Comparison of ENCODE assay signal across 37 cellular contexts in the genomic region with DNA sequence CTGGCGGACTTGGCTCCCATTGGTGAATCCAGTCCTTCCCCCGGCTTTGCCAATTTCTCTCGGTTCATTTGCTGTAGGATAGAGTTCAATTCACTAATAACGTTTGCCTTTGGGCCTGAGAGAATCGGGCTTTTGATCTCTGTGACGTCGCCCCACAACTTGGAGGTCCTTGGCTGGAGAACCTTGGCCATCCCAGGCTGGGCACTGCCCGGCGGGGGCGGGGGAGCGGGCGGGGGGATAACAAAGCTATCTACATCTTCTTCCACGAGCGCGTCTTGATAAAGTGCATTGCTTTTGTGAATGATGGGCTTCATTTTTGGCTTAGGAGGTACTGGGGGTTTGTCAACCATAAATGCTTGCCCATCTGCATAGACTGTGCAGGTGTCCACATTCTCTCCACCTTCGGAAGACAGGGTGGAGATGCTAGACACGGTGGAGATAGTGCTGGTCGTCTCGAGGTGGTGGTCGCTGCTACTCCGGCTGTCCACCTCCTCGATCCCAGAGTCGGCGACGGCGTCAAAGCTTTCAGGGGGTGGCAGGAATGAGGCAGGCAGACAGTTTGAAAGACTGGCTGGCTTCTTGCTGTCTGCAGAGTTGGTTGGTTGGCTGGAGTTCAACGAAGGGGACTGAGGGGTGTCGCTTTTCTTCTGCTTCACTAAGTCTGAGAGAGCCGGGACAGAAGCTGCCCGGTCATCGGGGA.
"Had no signal": no experiment of that assay in that cellular context is flagged by ENCODE, and none has a peak within 500 bp of the region (broad histone marks: within the 10 kb centered on the region; RNA-seq: fewer than 3 reads in every experiment).

No MANE protein-coding gene starts in this region.

- H3K9me3 Mint-ChIP-seq: activated B cell treated with CpG ODN at 0.5 μM for 24 hours; activated CD8-positive, alpha-beta T cell treated with anti-CD3 and anti-CD28 coated beads for 36 hours; activated naive CD4-positive, alpha-beta T cell treated with anti-CD3 and anti-CD28 coated beads, Interleukin-2, amount 50 U/mL, for 72 hours; activated T-cell treated with anti-CD3 and anti-CD28 coated beads, Interleukin-2, amount 50 U/mL, for 4 hours; activated T-cell treated with anti-CD3 and anti-CD28 coated beads, Interleukin-2, amount 50 U/mL, for 72 hours; activated T-helper 1 cell treated with anti-CD3 and anti-CD28 coated beads, Interleukin-12 subunit alpha, Interleukin-12 subunit beta, Interleukin-2, Interleukin-4 antibody, amounts not matched to agents 30 ng/mL and 10 ng/mL and 1 ng/mL, durations not matched to agents 14 hours and 24 hours and 36 hours; activated T-helper 17 cell treated with anti-CD3 and anti-CD28 coated beads, Interleukin-2, amount 50 U/mL, for 72 hours; central memory CD8-positive, alpha-beta T cell; T-helper 1 cell treated with Interleukin-12 subunit alpha and Interleukin-12 subunit beta and Interleukin-4 antibody, amounts not matched to agents 30 μg/mL and 1 μg/mL, for 36 hours; T-helper 2 cell treated with Interferon-gamma antibody and Interleukin-4, amounts not matched to agents 5 μg/mL and 100 μg/mL, for 36 hours had no signal

- H3K4me3 Mint-ChIP-seq: activated B cell treated with CpG ODN at 0.5 μM for 24 hours; activated CD4-positive, alpha-beta memory T cell treated with anti-CD3 and anti-CD28 coated beads for 36 hours; activated CD4-positive, alpha-beta T cell treated with anti-CD3 and anti-CD28 coated beads, Interleukin-2, amount 10 ng/mL, durations not matched to agents 24 days and 14 days; activated CD8-positive, alpha-beta T cell treated with anti-CD3 and anti-CD28 coated beads for 36 hours; activated naive CD4-positive, alpha-beta T cell treated with anti-CD3 and anti-CD28 coated beads for 36 hours; activated naive CD8-positive, alpha-beta T cell treated with anti-CD3 and anti-CD28 coated beads for 36 hours; activated T-cell treated with anti-CD3 and anti-CD28 coated beads, Interleukin-2, amount 50 U/mL, for 4 hours; activated T-cell treated with anti-CD3 and anti-CD28 coated beads, Interleukin-2, amount 50 U/mL, for 72 hours; activated T-helper 1 cell treated with anti-CD3 and anti-CD28 coated beads, Interleukin-12 subunit alpha, Interleukin-12 subunit beta, Interleukin-2, Interleukin-4 antibody, amounts not matched to agents 30 ng/mL and 10 ng/mL and 1 ng/mL, durations not matched to agents 14 hours and 24 hours and 36 hours; activated T-helper 17 cell treated with anti-CD3 and anti-CD28 coated beads, Interleukin-2, amount 50 U/mL, for 72 hours; central memory CD8-positive, alpha-beta T cell; T-helper 1 cell treated with Interleukin-12 subunit alpha and Interleukin-12 subunit beta and Interleukin-4 antibody, amounts not matched to agents 30 μg/mL and 1 μg/mL, for 36 hours; T-helper 2 cell treated with Interferon-gamma antibody and Interleukin-4, amounts not matched to agents 5 μg/mL and 100 μg/mL, for 36 hours had no signal

- H3K27ac Mint-ChIP-seq: activated B cell treated with CpG ODN at 0.5 μM for 24 hours; activated CD4-positive, alpha-beta memory T cell treated with anti-CD3 and anti-CD28 coated beads for 36 hours; activated CD4-positive, alpha-beta T cell treated with anti-CD3 and anti-CD28 coated beads, Interleukin-2, amount 10 ng/mL, durations not matched to agents 24 days and 14 days; activated CD8-positive, alpha-beta T cell treated with anti-CD3 and anti-CD28 coated beads for 36 hours; activated naive CD4-positive, alpha-beta T cell treated with anti-CD3 and anti-CD28 coated beads for 36 hours; activated naive CD4-positive, alpha-beta T cell treated with anti-CD3 and anti-CD28 coated beads, Interleukin-2, amount 50 U/mL, for 72 hours; activated naive CD8-positive, alpha-beta T cell treated with anti-CD3 and anti-CD28 coated beads for 36 hours; activated T-cell treated with anti-CD3 and anti-CD28 coated beads, Interleukin-2, amount 50 U/mL, for 72 hours; activated T-helper 1 cell treated with anti-CD3 and anti-CD28 coated beads, Interleukin-12 subunit alpha, Interleukin-12 subunit beta, Interleukin-2, Interleukin-4 antibody, amounts not matched to agents 30 ng/mL and 10 ng/mL and 1 ng/mL, durations not matched to agents 14 hours and 24 hours and 36 hours; activated T-helper 17 cell treated with anti-CD3 and anti-CD28 coated beads, Interleukin-2, amount 50 U/mL, for 72 hours; T-helper 1 cell treated with Interleukin-12 subunit alpha and Interleukin-12 subunit beta and Interleukin-4 antibody, amounts not matched to agents 30 μg/mL and 1 μg/mL, for 36 hours; T-helper 2 cell treated with Interferon-gamma antibody and Interleukin-4, amounts not matched to agents 5 μg/mL and 100 μg/mL, for 36 hours had no signal

- H3K36me3 Mint-ChIP-seq: activated CD4-positive, alpha-beta memory T cell treated with anti-CD3 and anti-CD28 coated beads for 36 hours; activated naive CD4-positive, alpha-beta T cell treated with anti-CD3 and anti-CD28 coated beads, Interleukin-2, amount 50 U/mL, for 72 hours; activated naive CD8-positive, alpha-beta T cell treated with anti-CD3 and anti-CD28 coated beads for 36 hours had no signal

- ATAC-seq: activated CD8-positive, alpha-beta T cell treated with anti-CD3 and anti-CD28 coated beads for 36 hours; activated naive CD4-positive, alpha-beta T cell treated with anti-CD3 and anti-CD28 coated beads, Interleukin-2, amount 50 U/mL, for 72 hours; activated T-cell treated with anti-CD3 and anti-CD28 coated beads, Interleukin-2, amount 50 U/mL, for 4 hours; activated T-cell treated with anti-CD3 and anti-CD28 coated beads, Interleukin-2, amount 50 U/mL, for 72 hours; activated T-helper 17 cell treated with anti-CD3 and anti-CD28 coated beads, Interleukin-2, amount 50 U/mL, for 72 hours; body of pancreas had no signal

- H3K27ac ChIP-seq: adrenal gland, body of pancreas, brain microvascular endothelial cell, breast epithelium, VCaP had no signal

- H3K9me3 ChIP-seq: adrenal gland, body of pancreas had no signal

- H3K4me1 Mint-ChIP-seq: activated B cell treated with CpG ODN at 0.5 μM for 24 hours; activated naive CD8-positive, alpha-beta T cell treated with anti-CD3 and anti-CD28 coated beads for 36 hours; activated T-helper 17 cell treated with anti-CD3 and anti-CD28 coated beads, Interleukin-2, amount 50 U/mL, for 72 hours; central memory CD8-positive, alpha-beta T cell had no signal

- H3K4me3 ChIP-seq: adrenal gland, body of pancreas, breast epithelium had no signal

- DNase-seq: activated B cell treated with CpG ODN at 0.5 μM for 24 hours; activated CD4-positive, alpha-beta memory T cell treated with anti-CD3 and anti-CD28 coated beads for 36 hours; activated CD4-positive, alpha-beta T cell treated with anti-CD3 and anti-CD28 coated beads for 4 hours; activated CD4-positive, alpha-beta T cell treated with anti-CD3 and anti-CD28 coated beads, Interleukin-2, amount 10 ng/mL, durations not matched to agents 24 days and 14 days; activated CD4-positive, alpha-beta T cell treated with anti-CD3 and anti-CD28 coated beads, Interleukin-2, amount 50 U/mL, for 1 hour; activated CD4-positive, alpha-beta T cell treated with anti-CD3 and anti-CD28 coated beads, Interleukin-2, amount 50 U/mL, for 4 hours; activated CD4-positive, CD25-positive, alpha-beta regulatory T cell treated with anti-CD3 and anti-CD28 coated beads, Interleukin-2, amount 50 U/mL, for 72 hours; activated CD8-positive, alpha-beta memory T cell treated with anti-CD3 and anti-CD28 coated beads, Interleukin-2, amount 50 U/mL, for 4 hours; activated CD8-positive, alpha-beta T cell treated with anti-CD3 and anti-CD28 coated beads for 36 hours; activated effector memory CD4-positive, alpha-beta T cell treated with anti-CD3 and anti-CD28 coated beads, Interleukin-2, amount 50 U/mL, for 16 hours; activated gamma-delta T cell treated with Interleukin-2 at 50 U/mL for 16 hours; activated naive CD4-positive, alpha-beta T cell; activated naive CD4-positive, alpha-beta T cell treated with anti-CD3 and anti-CD28 coated beads for 36 hours; activated naive CD4-positive, alpha-beta T cell treated with anti-CD3 and anti-CD28 coated beads, Interleukin-2, amount 50 U/mL, for 16 hours; activated naive CD8-positive, alpha-beta T cell treated with anti-CD3 and anti-CD28 coated beads for 36 hours; activated T-cell treated with anti-CD3 and anti-CD28 coated beads for 4 hours; activated T-cell treated with anti-CD3 and anti-CD28 coated beads, Interleukin-2, amount 50 U/mL, for 1 hour; activated T-cell treated with anti-CD3 and anti-CD28 coated beads, Interleukin-2, amount 50 U/mL, for 4 hours; activated T-cell treated with anti-CD3 and anti-CD28 coated beads, Interleukin-2, amount 50 U/mL, for 72 hours; adrenal gland; amniotic stem cell; aorta; body of pancreas; brain microvascular endothelial cell; caudate nucleus; cerebellar nuclear complex; T-helper 1 cell; T-helper 2 cell; T-helper 9 cell had no signal

- H3K27me3 Mint-ChIP-seq: activated CD4-positive, alpha-beta T cell treated with anti-CD3 and anti-CD28 coated beads, Interleukin-2, amount 10 ng/mL, durations not matched to agents 24 days and 14 days; activated naive CD8-positive, alpha-beta T cell treated with anti-CD3 and anti-CD28 coated beads for 36 hours; central memory CD8-positive, alpha-beta T cell had no signal

- H3K36me3 ChIP-seq: adrenal gland, brain microvascular endothelial cell, breast epithelium had no signal

- H3K4me1 ChIP-seq: body of pancreas, breast epithelium had no signal

- H3K27me3 ChIP-seq: adrenal gland, body of pancreas, brain microvascular endothelial cell, breast epithelium had no signal
